11 cellular contexts compared by ENCODE assay signal in genomic region chr2:50051374-50051773, GRCh38.
"Had no signal": no experiment of that assay in that cellular context is flagged by ENCODE, and none has a peak within 500 bp of the region (broad histone marks: within the 10 kb centered on the region; RNA-seq: fewer than 3 reads in every experiment).

No MANE protein-coding gene starts in this region.

- H2AFZ ChIP-seq: GM23248, GM23338 had no signal

- H3K9me3 ChIP-seq: HAP-1 had no signal

- H3K27ac ChIP-seq: GM23248 had no signal

- DNase-seq: GM23248, GOT3, H7, H9, HCEC 1CT, HFFc6 had no signal

- H3K9ac ChIP-seq: GM23248 had no signal

- H3K4me2 ChIP-seq: GM23338 had no signal

- H3K4me1 ChIP-seq: HAP-1 had no signal

- FAIRE-seq: H1, H54 had no signal

- ATAC-seq: GM23338, HCT116 had no signal

- H3K36me3 ChIP-seq: HAP-1 had no signal

- H3K4me3 ChIP-seq: GM23248, GM23338, HAP-1 had no signal
